Comparison of ENCODE assay signal across 1 cellular context in the genomic region with DNA sequence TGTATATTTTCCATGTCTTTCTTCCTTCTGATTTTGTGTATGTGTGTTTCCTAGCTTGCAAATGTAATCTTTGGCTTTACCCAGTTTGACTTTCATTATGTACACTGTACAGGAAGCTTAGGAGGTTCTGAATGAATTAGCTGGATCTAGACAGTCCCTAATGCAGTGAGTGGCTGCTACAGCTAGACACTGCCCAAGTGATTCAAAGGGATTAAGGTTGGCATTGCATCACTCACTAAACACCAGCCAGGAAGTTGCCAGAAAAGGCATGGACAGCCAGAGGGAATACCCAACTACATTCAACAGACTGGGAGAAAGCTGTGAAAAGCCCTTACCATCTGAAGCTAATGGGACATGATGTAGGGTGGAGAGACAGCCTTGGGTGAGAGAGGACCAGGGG.
TF ChIP-seq lines count a peak whose summit lies in the region.

No MANE protein-coding gene starts in this region.

TF ChIP-seq in GM23338, 12 proteins besides CTCF, POLR2A, EP300 and RAD21:
- TF ChIP-seq, protein P1, sequence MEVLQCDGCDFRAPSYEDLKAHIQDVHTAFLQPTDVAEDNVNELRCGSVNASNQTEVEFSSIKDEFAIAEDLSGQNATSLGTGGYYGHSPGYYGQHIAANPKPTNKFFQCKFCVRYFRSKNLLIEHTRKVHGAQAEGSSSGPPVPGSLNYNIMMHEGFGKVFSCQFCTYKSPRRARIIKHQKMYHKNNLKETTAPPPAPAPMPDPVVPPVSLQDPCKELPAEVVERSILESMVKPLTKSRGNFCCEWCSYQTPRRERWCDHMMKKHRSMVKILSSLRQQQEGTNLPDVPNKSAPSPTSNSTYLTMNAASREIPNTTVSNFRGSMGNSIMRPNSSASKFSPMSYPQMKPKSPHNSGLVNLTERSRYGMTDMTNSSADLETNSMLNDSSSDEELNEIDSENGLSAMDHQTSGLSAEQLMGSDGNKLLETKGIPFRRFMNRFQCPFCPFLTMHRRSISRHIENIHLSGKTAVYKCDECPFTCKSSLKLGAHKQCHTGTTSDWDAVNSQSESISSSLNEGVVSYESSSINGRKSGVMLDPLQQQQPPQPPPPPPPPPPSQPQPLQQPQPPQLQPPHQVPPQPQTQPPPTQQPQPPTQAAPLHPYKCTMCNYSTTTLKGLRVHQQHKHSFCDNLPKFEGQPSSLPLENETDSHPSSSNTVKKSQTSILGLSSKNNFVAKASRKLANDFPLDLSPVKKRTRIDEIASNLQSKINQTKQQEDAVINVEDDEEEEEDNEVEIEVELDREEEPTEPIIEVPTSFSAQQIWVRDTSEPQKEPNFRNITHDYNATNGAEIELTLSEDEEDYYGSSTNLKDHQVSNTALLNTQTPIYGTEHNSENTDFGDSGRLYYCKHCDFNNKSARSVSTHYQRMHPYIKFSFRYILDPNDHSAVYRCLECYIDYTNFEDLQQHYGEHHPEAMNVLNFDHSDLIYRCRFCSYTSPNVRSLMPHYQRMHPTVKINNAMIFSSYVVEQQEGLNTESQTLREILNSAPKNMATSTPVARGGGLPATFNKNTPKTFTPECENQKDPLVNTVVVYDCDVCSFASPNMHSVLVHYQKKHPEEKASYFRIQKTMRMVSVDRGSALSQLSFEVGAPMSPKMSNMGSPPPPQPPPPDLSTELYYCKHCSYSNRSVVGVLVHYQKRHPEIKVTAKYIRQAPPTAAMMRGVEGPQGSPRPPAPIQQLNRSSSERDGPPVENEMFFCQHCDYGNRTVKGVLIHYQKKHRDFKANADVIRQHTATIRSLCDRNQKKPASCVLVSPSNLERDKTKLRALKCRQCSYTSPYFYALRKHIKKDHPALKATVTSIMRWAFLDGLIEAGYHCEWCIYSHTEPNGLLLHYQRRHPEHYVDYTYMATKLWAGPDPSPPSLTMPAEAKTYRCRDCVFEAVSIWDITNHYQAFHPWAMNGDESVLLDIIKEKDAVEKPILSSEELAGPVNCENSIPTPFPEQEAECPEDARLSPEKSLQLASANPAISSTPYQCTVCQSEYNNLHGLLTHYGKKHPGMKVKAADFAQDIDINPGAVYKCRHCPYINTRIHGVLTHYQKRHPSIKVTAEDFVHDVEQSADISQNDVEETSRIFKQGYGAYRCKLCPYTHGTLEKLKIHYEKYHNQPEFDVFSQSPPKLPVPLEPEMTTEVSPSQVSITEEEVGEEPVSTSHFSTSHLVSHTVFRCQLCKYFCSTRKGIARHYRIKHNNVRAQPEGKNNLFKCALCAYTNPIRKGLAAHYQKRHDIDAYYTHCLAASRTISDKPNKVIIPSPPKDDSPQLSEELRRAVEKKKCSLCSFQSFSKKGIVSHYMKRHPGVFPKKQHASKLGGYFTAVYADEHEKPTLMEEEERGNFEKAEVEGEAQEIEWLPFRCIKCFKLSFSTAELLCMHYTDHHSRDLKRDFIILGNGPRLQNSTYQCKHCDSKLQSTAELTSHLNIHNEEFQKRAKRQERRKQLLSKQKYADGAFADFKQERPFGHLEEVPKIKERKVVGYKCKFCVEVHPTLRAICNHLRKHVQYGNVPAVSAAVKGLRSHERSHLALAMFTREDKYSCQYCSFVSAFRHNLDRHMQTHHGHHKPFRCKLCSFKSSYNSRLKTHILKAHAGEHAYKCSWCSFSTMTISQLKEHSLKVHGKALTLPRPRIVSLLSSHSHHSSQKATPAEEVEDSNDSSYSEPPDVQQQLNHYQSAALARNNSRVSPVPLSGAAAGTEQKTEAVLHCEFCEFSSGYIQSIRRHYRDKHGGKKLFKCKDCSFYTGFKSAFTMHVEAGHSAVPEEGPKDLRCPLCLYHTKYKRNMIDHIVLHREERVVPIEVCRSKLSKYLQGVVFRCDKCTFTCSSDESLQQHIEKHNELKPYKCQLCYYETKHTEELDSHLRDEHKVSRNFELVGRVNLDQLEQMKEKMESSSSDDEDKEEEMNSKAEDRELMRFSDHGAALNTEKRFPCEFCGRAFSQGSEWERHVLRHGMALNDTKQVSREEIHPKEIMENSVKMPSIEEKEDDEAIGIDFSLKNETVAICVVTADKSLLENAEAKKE (CRISPR knock-in tag; IDR thresholded peaks at IDR 0.05) = no peak
- TF ChIP-seq ZNF114 (CRISPR knock-in tag; IDR thresholded peaks at IDR 0.05) = no peak
- TF ChIP-seq STAT1 (IDR thresholded peaks at IDR 0.05; ENCODE audit: unreplicated experiment) = no peak
- TF ChIP-seq JUNB (IDR thresholded peaks at IDR 0.05; ENCODE audit: unreplicated experiment) = no peak
- TF ChIP-seq, protein P2, sequence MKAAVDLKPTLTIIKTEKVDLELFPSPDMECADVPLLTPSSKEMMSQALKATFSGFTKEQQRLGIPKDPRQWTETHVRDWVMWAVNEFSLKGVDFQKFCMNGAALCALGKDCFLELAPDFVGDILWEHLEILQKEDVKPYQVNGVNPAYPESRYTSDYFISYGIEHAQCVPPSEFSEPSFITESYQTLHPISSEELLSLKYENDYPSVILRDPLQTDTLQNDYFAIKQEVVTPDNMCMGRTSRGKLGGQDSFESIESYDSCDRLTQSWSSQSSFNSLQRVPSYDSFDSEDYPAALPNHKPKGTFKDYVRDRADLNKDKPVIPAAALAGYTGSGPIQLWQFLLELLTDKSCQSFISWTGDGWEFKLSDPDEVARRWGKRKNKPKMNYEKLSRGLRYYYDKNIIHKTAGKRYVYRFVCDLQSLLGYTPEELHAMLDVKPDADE (IDR thresholded peaks at IDR 0.05) = no peak
- TF ChIP-seq CREB1 (CRISPR knock-in tag; IDR thresholded peaks at IDR 0.05; ENCODE audit: low read depth) = no peak
- no peak for TF ChIP-seq EZH2 (IDR thresholded peaks at IDR 0.05; ENCODE audit: low read depth, unreplicated experiment)
- TF ChIP-seq EZH2phosphoT487 (IDR thresholded peaks at IDR 0.05; ENCODE audit: unreplicated experiment) = no peak
- TF ChIP-seq NANOG (IDR thresholded peaks at IDR 0.05; ENCODE audit: borderline replicate concordance) = no peak
- TF ChIP-seq, protein P3, sequence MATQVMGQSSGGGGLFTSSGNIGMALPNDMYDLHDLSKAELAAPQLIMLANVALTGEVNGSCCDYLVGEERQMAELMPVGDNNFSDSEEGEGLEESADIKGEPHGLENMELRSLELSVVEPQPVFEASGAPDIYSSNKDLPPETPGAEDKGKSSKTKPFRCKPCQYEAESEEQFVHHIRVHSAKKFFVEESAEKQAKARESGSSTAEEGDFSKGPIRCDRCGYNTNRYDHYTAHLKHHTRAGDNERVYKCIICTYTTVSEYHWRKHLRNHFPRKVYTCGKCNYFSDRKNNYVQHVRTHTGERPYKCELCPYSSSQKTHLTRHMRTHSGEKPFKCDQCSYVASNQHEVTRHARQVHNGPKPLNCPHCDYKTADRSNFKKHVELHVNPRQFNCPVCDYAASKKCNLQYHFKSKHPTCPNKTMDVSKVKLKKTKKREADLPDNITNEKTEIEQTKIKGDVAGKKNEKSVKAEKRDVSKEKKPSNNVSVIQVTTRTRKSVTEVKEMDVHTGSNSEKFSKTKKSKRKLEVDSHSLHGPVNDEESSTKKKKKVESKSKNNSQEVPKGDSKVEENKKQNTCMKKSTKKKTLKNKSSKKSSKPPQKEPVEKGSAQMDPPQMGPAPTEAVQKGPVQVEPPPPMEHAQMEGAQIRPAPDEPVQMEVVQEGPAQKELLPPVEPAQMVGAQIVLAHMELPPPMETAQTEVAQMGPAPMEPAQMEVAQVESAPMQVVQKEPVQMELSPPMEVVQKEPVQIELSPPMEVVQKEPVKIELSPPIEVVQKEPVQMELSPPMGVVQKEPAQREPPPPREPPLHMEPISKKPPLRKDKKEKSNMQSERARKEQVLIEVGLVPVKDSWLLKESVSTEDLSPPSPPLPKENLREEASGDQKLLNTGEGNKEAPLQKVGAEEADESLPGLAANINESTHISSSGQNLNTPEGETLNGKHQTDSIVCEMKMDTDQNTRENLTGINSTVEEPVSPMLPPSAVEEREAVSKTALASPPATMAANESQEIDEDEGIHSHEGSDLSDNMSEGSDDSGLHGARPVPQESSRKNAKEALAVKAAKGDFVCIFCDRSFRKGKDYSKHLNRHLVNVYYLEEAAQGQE (IDR thresholded peaks at IDR 0.05; ENCODE audit: unreplicated experiment) = no peak
- TF ChIP-seq POLR2AphosphoS5 (IDR thresholded peaks at IDR 0.05; ENCODE audit: low read depth) = no peak
